ENCODE assay signal across 9 cellular contexts in genomic region chr12:74890237-74890599, GRCh38.
DNase-seq lines count a peak whose midpoint lies in the region; ATAC-seq, FAIRE-seq and TF ChIP-seq lines count a peak whose summit lies in the region.
"Had no signal": no experiment of that assay in that cellular context is flagged by ENCODE, and none has a peak within 500 bp of the region (broad histone marks: within the 10 kb centered on the region; RNA-seq: fewer than 3 reads in every experiment).

No MANE protein-coding gene starts in this region.

- no peak overlapping the region for H2AFZ ChIP-seq in endothelial cell of umbilical vein (ENCODE audit: low read depth, low read length)

- POLR2A ChIA-PET in endothelial cell of umbilical vein (lab: Charles Lee), result no interaction called here

- no peak overlapping the region for H3K4me3 ChIP-seq in endothelial cell of umbilical vein (replicated peaks in 1 of 3; ENCODE audit: insufficient read depth in 1 of 3, low read depth in 1 of 3, low read length in 3 of 3)

- no peaks in the 10 kb centered on the region for H3K27me3 ChIP-seq in endothelial cell of umbilical vein (ENCODE audit: control insufficient read depth in 2 of 2, insufficient read depth in 2 of 2, low read length in 2 of 2)

- peak overlapping the region; percentile 78 for H3K4me2 ChIP-seq in endothelial cell of umbilical vein (ENCODE audit: insufficient read depth, low read length)

- no peaks in the 10 kb centered on the region for H3K9me1 ChIP-seq in endothelial cell of umbilical vein (replicated peaks; ENCODE audit: control insufficient read depth, extremely low read depth, insufficient read depth, low read length)

- H3K9me3 ChIP-seq in endothelial cell of umbilical vein (replicated peaks; ENCODE audit: control insufficient read depth, insufficient read depth, low read length), result no peaks in the 10 kb centered on the region

- TF ChIP-seq CTCF in endothelial cell of umbilical vein (IDR thresholded peaks at IDR 0.05; ENCODE audit: extremely low read depth in 1 of 2, insufficient read depth in 1 of 2, low read depth in 1 of 2, low read length in 2 of 2), result no peak

- H3K36me3 ChIP-seq in endothelial cell of umbilical vein (ENCODE audit: control insufficient read depth in 2 of 2, extremely low read depth in 1 of 2, insufficient read depth in 2 of 2, low read length in 2 of 2), result no peaks in the 10 kb centered on the region

- intact Hi-C loops in endothelial cell of umbilical vein (cut with micrococcal nuclease), result no loop called here

- CTCF ChIA-PET in endothelial cell of umbilical vein (lab: Charles Lee), result interaction anchor here (0.9 to 2.8 kb wide), 6 partner anchors 13 to 87 kb away, joined by 3 to 13 read pairs (median 3); no protein-coding TSS in a partner anchor

- peaks cover 34% of the 10 kb centered on the region for H3K4me1 Mint-ChIP-seq in activated T-cell treated with anti-CD3 and anti-CD28 coated beads, Interleukin-2, amount 50 U/mL, for 4 hours (ENCODE audit: low read depth)

- peaks cover 22% of the 10 kb centered on the region for H3K4me1 ChIP-seq in endothelial cell of umbilical vein (ENCODE audit: control insufficient read depth, extremely low read depth, insufficient read depth, low read length)

- peak overlapping the region; percentile 43 for H3K9ac ChIP-seq in endothelial cell of umbilical vein (replicated peaks; ENCODE audit: extremely low read depth, insufficient read depth, low read length)

- H3K36me3 Mint-ChIP-seq in activated T-cell treated with anti-CD3 and anti-CD28 coated beads, Interleukin-2, amount 50 U/mL, for 4 hours (ENCODE audit: insufficient read depth), result no peaks in the 10 kb centered on the region
- H3K36me3 Mint-ChIP-seq: activated naive CD8-positive, alpha-beta T cell had no signal

- H3K27me3 Mint-ChIP-seq in activated T-cell treated with anti-CD3 and anti-CD28 coated beads, Interleukin-2, amount 50 U/mL, for 4 hours (ENCODE audit: low read depth), result no peaks in the 10 kb centered on the region
- H3K27me3 Mint-ChIP-seq: activated naive CD8-positive, alpha-beta T cell had no signal

- ATAC-seq in activated T-cell treated with anti-CD3 and anti-CD28 coated beads, Interleukin-2, amount 50 U/mL, for 4 hours, result peak; percentile 90 to 92
- peak; percentile 87 for ATAC-seq in HG02642 (IDR thresholded peaks at IDR 0.05; ENCODE audit: poor library complexity, unreplicated experiment)

- no peak for DNase-seq in activated T-cell treated with anti-CD3 and anti-CD28 coated beads, Interleukin-2, amount 50 U/mL, for 4 hours
- no peak for DNase-seq in activated T-cell treated with anti-CD3 and anti-CD28 coated beads for 4 hours
- DNase-seq in NCI-H226, result peak; percentile 98
- peak; percentile 79 for DNase-seq in endothelial cell of umbilical vein (ENCODE audit: low read depth, low spot score)
- peak; percentile 56 for DNase-seq in putamen (ENCODE audit: low spot score)
- no peak for DNase-seq in NCI-H2196 treated with DMSO at 0.1 percent for 48 hours (lab: John Stamatoyannopoulos, UW; ENCODE audit: unreplicated experiment)
- DNase-seq in activated T-cell treated with anti-CD3 and anti-CD28 coated beads, Interleukin-2, amount 50 U/mL, for 48 hours, result no peak

- no peak overlapping the region for H3K4me3 Mint-ChIP-seq in activated T-cell treated with anti-CD3 and anti-CD28 coated beads, Interleukin-2, amount 50 U/mL, for 4 hours
- H3K4me3 Mint-ChIP-seq: activated naive CD8-positive, alpha-beta T cell had no signal

- no peak for TF ChIP-seq POLR2A in endothelial cell of umbilical vein (IDR thresholded peaks at IDR 0.05; ENCODE audit: low read depth, low read length)

- BruUV-seq in endothelial cell of umbilical vein (replicated peaks; lab: Mats Ljungman, UMichigan), result no TSS peak

- peak overlapping the region; percentile 36 for H3K27ac ChIP-seq in endothelial cell of umbilical vein (ENCODE audit: insufficient read depth, low read depth, low read length)

- FAIRE-seq in endothelial cell of umbilical vein (lab: Jason Lieb, UNC), result peak; percentile 87

- H3K9me3 Mint-ChIP-seq in activated T-cell treated with anti-CD3 and anti-CD28 coated beads, Interleukin-2, amount 50 U/mL, for 4 hours, result no peaks in the 10 kb centered on the region

- H4K20me1 ChIP-seq in endothelial cell of umbilical vein (replicated peaks; ENCODE audit: control insufficient read depth, extremely low read depth, insufficient read depth, low read length), result no peaks in the 10 kb centered on the region

- H3K79me2 ChIP-seq in endothelial cell of umbilical vein (ENCODE audit: control insufficient read depth, insufficient read depth, low read length), result no peaks in the 10 kb centered on the region

- dilution Hi-C loops in endothelial cell of umbilical vein (cut with MboI; ENCODE audit: extremely low pct_ligation_motif_present, low sequenced_read_pairs), result no loop called here

TF ChIP-seq in endothelial cell of umbilical vein, 7 proteins besides CTCF, POLR2A, EP300 and RAD21:
- TF ChIP-seq MAX (IDR thresholded peaks at IDR 0.05; ENCODE audit: insufficient read depth, insufficient read length) (no peak), GATA2 (IDR thresholded peaks at IDR 0.05; ENCODE audit: insufficient read depth, insufficient read length, low read depth, low read length) (peak; percentile 28), EZH2 (IDR thresholded peaks at IDR 0.05; ENCODE audit: borderline replicate concordance, low read depth, low read length, severe bottlenecking) (no peak), MYC (IDR thresholded peaks at IDR 0.05; ENCODE audit: low read depth, low read length) (no peak), JUN (IDR thresholded peaks at IDR 0.05; ENCODE audit: borderline replicate concordance, insufficient read depth, insufficient read length, low read depth) (peak; percentile 86), POLR2AphosphoS5 (IDR thresholded peaks at IDR 0.05; ENCODE audit: insufficient read depth, low read depth, low read length) (no peak), FOS (IDR thresholded peaks at IDR 0.05; ENCODE audit: borderline replicate concordance, insufficient read depth, low read length) (peak; percentile 92)

Comparison
In these comparisons a context has a peak if more than half of its experiments do, and no peak if none do; other contexts are left out.
1. DNase-seq: peak in NCI-H226 (single experiment), endothelial cell of umbilical vein (single experiment) and putamen (single experiment); none in activated T-cell treated with anti-CD3 and anti-CD28 coated beads, Interleukin-2, amount 50 U/mL, for 4 hours (single experiment), activated T-cell treated with anti-CD3 and anti-CD28 coated beads for 4 hours (single experiment), NCI-H2196 treated with DMSO at 0.1 percent for 48 hours (single experiment) and activated T-cell treated with anti-CD3 and anti-CD28 coated beads, Interleukin-2, amount 50 U/mL, for 48 hours (0 of 2).